ENCODE assay signal across 8 cellular contexts in genomic region chr17:58082341-58082869, GRCh38. TPM values are rescaled to one million over a fixed set of nuclear protein-coding genes. Genes with fewer than 3 reads are reported as not detected.
A peak's percentile ranks its signal among the peaks of the same experiment; 100 is the strongest.
DNase-seq lines count a peak whose midpoint lies in the region; ATAC-seq and TF ChIP-seq lines count a peak whose summit lies in the region.

No MANE protein-coding gene starts in this region.

- intact Hi-C loops in naive thymus-derived CD4-positive, alpha-beta T cell (cut with micrococcal nuclease): loop anchor here (2.0 to 10.0 kb wide), 5 partner anchors 255 to 1250 kb away; partner anchors contain the start of genes AKAP1 (in 1 of the 2), C17orf67 (in 1 of the 2) and MSI2 (in 1 of the 2)

- H3K27me3 Mint-ChIP-seq in naive thymus-derived CD4-positive, alpha-beta T cell: peaks cover 0 to 36% (median 0%) of the 10 kb centered on the region in 5 donors

- no peak for TF ChIP-seq CTCF in 22Rv1 (IDR thresholded peaks at IDR 0.05)
- TF ChIP-seq CTCF in HL-60 (IDR thresholded peaks at IDR 0.05; ENCODE audit: insufficient read depth, low read length): no peak

- peaks cover 23 to 34% of the 10 kb centered on the region in 2 donors for H3K4me1 ChIP-seq in naive thymus-derived CD4-positive, alpha-beta T cell (ENCODE audit: control insufficient read depth in 2 of 2, insufficient read depth in 2 of 2, low read length in 2 of 2)

- H3K4me3 ChIP-seq in HL-60 (replicated peaks; ENCODE audit: insufficient read depth, low read length): peak overlapping the region; percentile 20; the same call in 1 of the 2 replicates
- peak overlapping the region; percentile 49 for H3K4me3 ChIP-seq in naive thymus-derived CD4-positive, alpha-beta T cell (ENCODE audit: low read length)

- H3K36me3 Mint-ChIP-seq in naive thymus-derived CD4-positive, alpha-beta T cell: peaks cover 0 to 7% (median 5%) of the 10 kb centered on the region in 5 donors

- no peaks in the 10 kb centered on the region for H3K27me3 ChIP-seq in HL-60 (ENCODE audit: insufficient read depth, poor library complexity, severe bottlenecking)
- no peaks in the 10 kb centered on the region for H3K27me3 ChIP-seq in naive thymus-derived CD4-positive, alpha-beta T cell (ENCODE audit: control insufficient read depth in 2 of 2, insufficient read depth in 2 of 2, low read length in 2 of 2)

- CTCF ChIA-PET in naive thymus-derived CD4-positive, alpha-beta T cell (lab: Charles Lee): no interaction called here

- peaks cover 20 to 35% (median 29%) of the 10 kb centered on the region in 7 donors for H3K4me1 Mint-ChIP-seq in naive thymus-derived CD4-positive, alpha-beta T cell

- POLR2A ChIA-PET in naive thymus-derived CD4-positive, alpha-beta T cell (lab: Charles Lee): interaction anchor here (0.7 to 7.4 kb wide), 5 partner anchors 14 to 233 kb away, joined by 3 to 41 read pairs (median 4); partner anchors contain the start of genes MRPS23, SRSF1 and VEZF1

- peaks cover 0 to 31% (median 14%) of the 10 kb centered on the region in 3 experiments for H3K36me3 ChIP-seq in naive thymus-derived CD4-positive, alpha-beta T cell (ENCODE audit: control insufficient read depth in 2 of 3, insufficient read depth in 3 of 3, low read length in 3 of 3)

- peak overlapping the region; percentile 6 to 81 (median 61) for H3K27ac Mint-ChIP-seq in naive thymus-derived CD4-positive, alpha-beta T cell

- no peaks in the 10 kb centered on the region for H3K9me3 ChIP-seq in naive thymus-derived CD4-positive, alpha-beta T cell (ENCODE audit: control insufficient read depth in 2 of 3, low read length in 3 of 3)

- DNase-seq in HL-60 (ENCODE audit: low read depth in 1 of 2, low spot score in 1 of 2) (peak in 1 of 2 experiments; percentile 31), caudate nucleus (lab: John Stamatoyannopoulos, UW) (no peak)
- peak in 1 of 9 donors; percentile 6 for DNase-seq in naive thymus-derived CD4-positive, alpha-beta T cell
- no peak for DNase-seq in effector CD8-positive, alpha-beta T cell (lab: John Stamatoyannopoulos, UW)

- ATAC-seq in naive thymus-derived CD4-positive, alpha-beta T cell: no peak
- ATAC-seq in GM19035 (IDR thresholded peaks at IDR 0.05; ENCODE audit: unreplicated experiment): no peak
- ATAC-seq in GM21529 (IDR thresholded peaks at IDR 0.05; ENCODE audit: unreplicated experiment): no peak
- no peak for ATAC-seq in HG03457 (IDR thresholded peaks at IDR 0.05; ENCODE audit: unreplicated experiment)

- peak overlapping the region in 9 of 10 donors; percentile 16 to 88 (median 34) for H3K4me3 Mint-ChIP-seq in naive thymus-derived CD4-positive, alpha-beta T cell

- H3K9me3 Mint-ChIP-seq in naive thymus-derived CD4-positive, alpha-beta T cell: no peaks in the 10 kb centered on the region

- H3K27ac ChIP-seq in 22Rv1 (peak overlapping the region; percentile 79), HL-60 (replicated peaks) (peak overlapping the region; percentile 72), caudate nucleus (ENCODE audit: low read depth, low read length) (peak overlapping the region; percentile 91)
- peak overlapping the region; percentile 69 for H3K27ac ChIP-seq in naive thymus-derived CD4-positive, alpha-beta T cell (ENCODE audit: low read depth, low read length)

RNA-seq across cellular contexts. Expression of gene DYNLL2, which starts 0.8 kb away (rescaled TPM):
- 10 to 100 TPM; 30.1 to 39.1 (median 35.1) TPM for total RNA-seq in naive thymus-derived CD4-positive, alpha-beta T cell
- 1 to 10 TPM in 1 of 2 donors, under 1 TPM in 1; 0.55 to 1.6 TPM for polyA plus RNA-seq in naive thymus-derived CD4-positive, alpha-beta T cell
